ENCODE assay signal across 9 cellular contexts in genomic region chr1:83761084-83761760, GRCh38.
A peak's percentile ranks its signal among the peaks of the same experiment; 100 is the strongest.
DNase-seq lines count a peak whose midpoint lies in the region; ATAC-seq and TF ChIP-seq lines count a peak whose summit lies in the region.
"Had no signal": no experiment of that assay in that cellular context is flagged by ENCODE, and none has a peak within 500 bp of the region (broad histone marks: within the 10 kb centered on the region; RNA-seq: fewer than 3 reads in every experiment).

No MANE protein-coding gene starts in this region.

- no peak for TF ChIP-seq EP300 in transverse colon (IDR thresholded peaks at IDR 0.05; ENCODE audit: low read depth)

- peak; percentile 100 for ATAC-seq in HG02885 (IDR thresholded peaks at IDR 0.05; ENCODE audit: poor library complexity, unreplicated experiment)

- H3K27me3 ChIP-seq in transverse colon = no peaks in the 10 kb centered on the region
- H3K27me3 ChIP-seq in CD8-positive, alpha-beta memory T cell (ENCODE audit: insufficient read depth, low read length, poor library complexity, severe bottlenecking) = no peaks in the 10 kb centered on the region

- in situ Hi-C loops in transverse colon (cut with MboI; ENCODE audit: low pct_ligation_motif_present in 1 of 4, low pct_unique_long_range_greater_than_20kb in 1 of 4, low sequenced_read_pairs in 3 of 4) = no loop called here

- peaks cover 0 to 7% of the 10 kb centered on the region in 2 donors for H3K27me3 Mint-ChIP-seq in CD8-positive, alpha-beta memory T cell

- WGBS in transverse colon (ENCODE audit: low coverage in 1 of 2), 2 donors = 42% methylated on average over 4 of the region's 4 CpGs; no CpG with 5 or more reads in 1 of the 2 donors

- intact Hi-C loops in transverse colon (cut with DNase I; ENCODE audit: low total_unique reads) = no loop called here

- no peak overlapping the region for H3K27ac ChIP-seq in transverse colon
- no peak overlapping the region for H3K27ac ChIP-seq in CD8-positive, alpha-beta memory T cell (ENCODE audit: low read depth, low read length)

- no peaks in the 10 kb centered on the region for H3K4me1 Mint-ChIP-seq in CD8-positive, alpha-beta memory T cell

- H3K27ac Mint-ChIP-seq in CD8-positive, alpha-beta memory T cell = no peak overlapping the region

- no peaks in the 10 kb centered on the region for H3K4me1 ChIP-seq in transverse colon
- H3K4me1 ChIP-seq in CD8-positive, alpha-beta memory T cell (ENCODE audit: insufficient read depth, low read length) = no peaks in the 10 kb centered on the region

- H3K4me3 ChIP-seq in transverse colon = no peak overlapping the region
- H3K4me3 ChIP-seq in CD8-positive, alpha-beta memory T cell (ENCODE audit: low read length) = no peak overlapping the region

- H3K36me3 ChIP-seq in transverse colon = no peaks in the 10 kb centered on the region
- H3K36me3 ChIP-seq in CD8-positive, alpha-beta memory T cell (ENCODE audit: insufficient read depth, low read length) = no peaks in the 10 kb centered on the region

- CTCF ChIA-PET in CD8-positive, alpha-beta memory T cell (lab: Charles Lee) = no interaction called here

- H3K9me3 ChIP-seq in transverse colon = no peaks in the 10 kb centered on the region
- no peaks in the 10 kb centered on the region for H3K9me3 ChIP-seq in CD8-positive, alpha-beta memory T cell (ENCODE audit: low read length)

- no peak overlapping the region for H3K4me3 Mint-ChIP-seq in CD8-positive, alpha-beta memory T cell

- TF ChIP-seq CTCF in transverse colon (IDR thresholded peaks at IDR 0.05) = no peak

- no peaks in the 10 kb centered on the region for H3K9me3 Mint-ChIP-seq in CD8-positive, alpha-beta memory T cell

- H3K36me3 Mint-ChIP-seq in CD8-positive, alpha-beta memory T cell = no peaks in the 10 kb centered on the region

- POLR2A ChIA-PET in CD8-positive, alpha-beta memory T cell (lab: Charles Lee) = no interaction called here

- DNase-seq in stimulated activated CD4-positive, alpha-beta T cell treated with anti-CD3 and anti-CD28 coated beads, Interleukin-1b, Interleukin-23, amount 100 ng/mL, for 48 hours = peak; percentile 5
- no peak for DNase-seq in stimulated activated CD4-positive, alpha-beta T cell treated with anti-CD3 and anti-CD28 coated beads, Interleukin-2, amount 100 ng/mL, for 48 hours
- DNase-seq in NOMO-1 treated with DMSO at 0.1 percent for 48 hours (lab: John Stamatoyannopoulos, UW; ENCODE audit: unreplicated experiment) (peak; percentile 69), transverse colon (peak; percentile 9), nucleus accumbens (lab: John Stamatoyannopoulos, UW) (no peak)
- DNase-seq in NK-92 treated with Interleukin-12 subunit alpha and Interleukin-12 subunit beta, amount 100 ng/mL, for 24 hours (lab: John Stamatoyannopoulos, UW) = no peak
- no peak for DNase-seq in CD8-positive, alpha-beta memory T cell
- DNase-seq: NCI-H1694 treated with DMSO at 0.1 percent for 48 hours had no signal

- TF ChIP-seq POLR2A in transverse colon (IDR thresholded peaks at IDR 0.05) = no peak

Comparison
In these comparisons a context has a peak if more than half of its experiments do, and no peak if none do; other contexts are left out.
1. DNase-seq: peak in stimulated activated CD4-positive, alpha-beta T cell treated with anti-CD3 and anti-CD28 coated beads, Interleukin-1b, Interleukin-23, amount 100 ng/mL, for 48 hours (single experiment), NOMO-1 treated with DMSO at 0.1 percent for 48 hours (single experiment) and transverse colon (single experiment); none in stimulated activated CD4-positive, alpha-beta T cell treated with anti-CD3 and anti-CD28 coated beads, Interleukin-2, amount 100 ng/mL, for 48 hours (0 of 2), NK-92 treated with Interleukin-12 subunit alpha and Interleukin-12 subunit beta, amount 100 ng/mL, for 24 hours (single experiment), CD8-positive, alpha-beta memory T cell (0 of 5) and nucleus accumbens (0 of 56).